ENCODE assay signal across 18 cellular contexts in the genomic region with DNA sequence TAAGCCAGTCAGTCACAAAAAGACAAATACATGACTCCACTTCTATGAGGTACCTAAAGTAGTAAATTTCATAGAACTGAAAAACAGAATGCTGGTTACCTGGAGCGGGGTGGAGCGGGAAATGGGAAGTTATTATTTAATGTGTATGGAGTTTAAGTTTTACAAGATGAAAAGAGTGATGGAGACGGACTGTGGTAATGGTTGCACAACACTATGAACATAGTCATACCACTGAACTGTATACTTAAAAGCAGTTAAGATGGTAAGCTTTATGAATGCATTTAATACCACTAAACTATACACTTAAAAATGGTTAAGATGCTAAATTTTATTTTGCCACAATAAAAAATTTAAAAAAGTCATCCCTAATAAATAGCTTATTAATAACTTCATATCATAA.
"Had no signal": no experiment of that assay in that cellular context is flagged by ENCODE, and none has a peak within 500 bp of the region (broad histone marks: within the 10 kb centered on the region; RNA-seq: fewer than 3 reads in every experiment).

No MANE protein-coding gene starts in this region.

- H3K4me3 Mint-ChIP-seq: activated naive CD8-positive, alpha-beta T cell; central memory CD8-positive, alpha-beta T cell had no signal

- H3K36me3 ChIP-seq: brain microvascular endothelial cell had no signal

- H3K27me3 Mint-ChIP-seq: activated naive CD8-positive, alpha-beta T cell; central memory CD8-positive, alpha-beta T cell; progenitor cell of endocrine pancreas had no signal

- H3K27ac ChIP-seq: brain microvascular endothelial cell, coronary artery had no signal

- DNase-seq: activated CD4-positive, alpha-beta T cell treated with anti-CD3 and anti-CD28 coated beads, Interleukin-2, amount 50 U/mL, for 1 hour; activated CD4-positive, CD25-positive, alpha-beta regulatory T cell; activated effector memory CD4-positive, alpha-beta T cell treated with Interleukin-2 at 50 U/mL for 16 hours; brain microvascular endothelial cell; foreskin fibroblast; hypothalamus; left ventricle myocardium superior; mesendoderm; right cardiac atrium; small intestine; stimulated activated CD4-positive, alpha-beta T cell treated with anti-CD3 and anti-CD28 coated beads, Interleukin-4, amount 100 ng/mL, for 24 hours; stimulated activated naive CD4-positive, alpha-beta T cell treated with Interleukin-2 at 50 U/mL for 16 hours; trophoblast cell had no signal

- H3K27me3 ChIP-seq: brain microvascular endothelial cell had no signal

- H3K27ac Mint-ChIP-seq: activated naive CD8-positive, alpha-beta T cell; progenitor cell of endocrine pancreas had no signal

- ATAC-seq: esophagus mucosa, left ventricle myocardium superior, right cardiac atrium had no signal

- H3K4me3 ChIP-seq: coronary artery had no signal
